8 cellular contexts compared by ENCODE assay signal in genomic region chr7:10939237-10939910, GRCh38. TPM values are rescaled to one million over a fixed set of nuclear protein-coding genes. Genes with fewer than 3 reads are reported as not detected.
DNase-seq lines count a peak whose midpoint lies in the region; ATAC-seq, FAIRE-seq and TF ChIP-seq lines count a peak whose summit lies in the region.

No MANE protein-coding gene starts in this region.

- H3K9me3 ChIP-seq in right lobe of liver = no peaks in the 10 kb centered on the region

- in situ Hi-C loops in G401 (cut with HindIII; ENCODE audit: low sequenced_read_pairs) (no loop called here), GM13976 (cut with MboI; ENCODE audit: low sequenced_read_pairs, unreplicated experiment) (no loop called here)

- no peak for FAIRE-seq in bronchial epithelial cell (lab: Jason Lieb, UNC)

- peak overlapping the region; percentile 94 to 97 (median 94) for H3K27ac ChIP-seq in right lobe of liver

- WGBS in right lobe of liver (ENCODE audit: insufficient coverage, low coverage, low lambda C conversion rate, missing lambda C conversion rate) = under 1% methylated on average over 18 of the region's 18 CpGs

- TF ChIP-seq CTCF in bronchial epithelial cell (IDR thresholded peaks at IDR 0.05; ENCODE audit: insufficient read depth, low read length, severe bottlenecking) = no peak
- TF ChIP-seq CTCF in right lobe of liver (IDR thresholded peaks at IDR 0.05) = no peak
- no peak for TF ChIP-seq CTCF in GM13976 (IDR thresholded peaks at IDR 0.05; ENCODE audit: borderline replicate concordance, control extremely low read depth, extremely low read depth, insufficient read depth, missing control alignments)

- ATAC-seq in GM21529 (IDR thresholded peaks at IDR 0.05; ENCODE audit: unreplicated experiment) (peak; percentile 6), right lobe of liver (peak; percentile 12 to 36 (median 24))

- no peak for TF ChIP-seq POLR2A in right lobe of liver (IDR thresholded peaks at IDR 0.05)

- peaks cover 0 to 12% (median 5%) of the 10 kb centered on the region in 4 donors for H3K4me1 ChIP-seq in right lobe of liver

- peak overlapping the region; percentile 92 for H3K4me3 ChIP-seq in bronchial epithelial cell (ENCODE audit: low read depth, low read length)
- H3K4me3 ChIP-seq in right lobe of liver = peak overlapping the region; percentile 71 to 88 (median 76)

- H3K36me3 ChIP-seq in bronchial epithelial cell (ENCODE audit: control insufficient read depth, insufficient read depth, low read length) (no peaks in the 10 kb centered on the region), right lobe of liver (peaks cover 0 to 22% (median 8%) of the 10 kb centered on the region in 4 donors)

- intact Hi-C loops in right lobe of liver (cut with DNase I) = no loop called here

- H3K27me3 ChIP-seq in bronchial epithelial cell (ENCODE audit: control insufficient read depth, insufficient read depth, low read length) = no peaks in the 10 kb centered on the region
- no peaks in the 10 kb centered on the region for H3K27me3 ChIP-seq in right lobe of liver

- DNase-seq in G401 (ENCODE audit: low spot score) (peak; percentile 14), HuH-7.5 (ENCODE audit: low spot score) (peak; percentile 15), bronchial epithelial cell (ENCODE audit: low read depth) (peak; percentile 7), right lobe of liver (no peak), GM13976 (ENCODE audit: low spot score) (no peak), NCI-H1417 treated with DMSO at 0.1 percent for 48 hours (lab: John Stamatoyannopoulos, UW) (no peak), retina (no peak)

RNA-seq across cellular contexts. Expression of gene PHF14, which starts 34.3 kb away (rescaled TPM):
- total RNA-seq in G401 (2014; rRNA removed; shearing (Covaris generic)) = 21.0 and 42.3 TPM in 2 replicates
- total RNA-seq in bronchial epithelial cell = 14.8 and 17.4 TPM in 2 replicates
- 10 to 100 TPM; 13.5 to 25.7 (median 16.7) TPM for total RNA-seq in right lobe of liver

Comparison
In these comparisons a context has a peak if more than half of its experiments do, and no peak if none do; other contexts are left out.
1. DNase-seq: peak in G401 (single experiment), HuH-7.5 (single experiment) and bronchial epithelial cell (single experiment); none in right lobe of liver (0 of 3), GM13976 (single experiment), NCI-H1417 treated with DMSO at 0.1 percent for 48 hours (single experiment) and retina (single experiment).